24 cellular contexts compared by ENCODE assay signal in the genomic region with DNA sequence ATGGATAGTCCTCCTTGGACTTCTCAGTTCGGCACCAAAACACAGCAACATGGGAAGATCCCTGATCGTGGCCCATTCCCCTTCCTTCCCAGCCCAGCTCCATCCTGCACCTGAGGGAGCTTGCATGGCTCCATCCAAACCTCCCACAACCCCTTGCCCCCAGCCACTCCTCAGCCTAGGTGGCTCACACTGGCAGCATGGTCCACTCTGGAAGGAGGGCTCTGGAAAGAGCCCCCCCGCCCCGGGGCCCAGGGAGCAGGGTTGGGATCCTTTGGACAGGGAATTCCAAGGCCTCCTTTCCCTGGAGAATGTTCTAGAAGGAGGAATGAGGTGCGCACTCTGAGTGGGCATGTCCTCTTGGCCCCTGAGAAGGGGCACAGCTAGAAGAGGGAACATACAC.
"Had no signal": no experiment of that assay in that cellular context is flagged by ENCODE, and none has a peak within 500 bp of the region (broad histone marks: within the 10 kb centered on the region; RNA-seq: fewer than 3 reads in every experiment).

No MANE protein-coding gene starts in this region.

- H3K4me3 ChIP-seq: MG63, SJSA1, SK-N-MC had no signal

- DNase-seq: IMR-90, Karpas-422, KG1, MG63, NCI-H1092, NCI-H1105 treated with DMSO at 0.1 percent for 48 hours, NCI-H1417 treated with DMSO at 0.1 percent for 48 hours, NCI-H146, NCI-H1694 treated with DMSO at 0.1 percent for 48 hours, NCI-H1930, NCI-H2081, NCI-H2171, NCI-H226, NCI-H446, NCI-H510A, NCI-H524 treated with DMSO at 0.1 percent for 48 hours, NCI-H69, NCI-H774, Right ventricle myocardium superior, RPMI8226, SIG-M5 had no signal

- H3K4me1 ChIP-seq: SJSA1 had no signal

- H3K27ac ChIP-seq: HL-60, SJSA1, SK-N-MC had no signal

- H3K36me3 ChIP-seq: MG63, SJSA1 had no signal

- H3K27me3 ChIP-seq: MG63, SJSA1 had no signal

- H3K9me3 ChIP-seq: MG63 had no signal
